9 cellular contexts compared by ENCODE assay signal in the genomic region with DNA sequence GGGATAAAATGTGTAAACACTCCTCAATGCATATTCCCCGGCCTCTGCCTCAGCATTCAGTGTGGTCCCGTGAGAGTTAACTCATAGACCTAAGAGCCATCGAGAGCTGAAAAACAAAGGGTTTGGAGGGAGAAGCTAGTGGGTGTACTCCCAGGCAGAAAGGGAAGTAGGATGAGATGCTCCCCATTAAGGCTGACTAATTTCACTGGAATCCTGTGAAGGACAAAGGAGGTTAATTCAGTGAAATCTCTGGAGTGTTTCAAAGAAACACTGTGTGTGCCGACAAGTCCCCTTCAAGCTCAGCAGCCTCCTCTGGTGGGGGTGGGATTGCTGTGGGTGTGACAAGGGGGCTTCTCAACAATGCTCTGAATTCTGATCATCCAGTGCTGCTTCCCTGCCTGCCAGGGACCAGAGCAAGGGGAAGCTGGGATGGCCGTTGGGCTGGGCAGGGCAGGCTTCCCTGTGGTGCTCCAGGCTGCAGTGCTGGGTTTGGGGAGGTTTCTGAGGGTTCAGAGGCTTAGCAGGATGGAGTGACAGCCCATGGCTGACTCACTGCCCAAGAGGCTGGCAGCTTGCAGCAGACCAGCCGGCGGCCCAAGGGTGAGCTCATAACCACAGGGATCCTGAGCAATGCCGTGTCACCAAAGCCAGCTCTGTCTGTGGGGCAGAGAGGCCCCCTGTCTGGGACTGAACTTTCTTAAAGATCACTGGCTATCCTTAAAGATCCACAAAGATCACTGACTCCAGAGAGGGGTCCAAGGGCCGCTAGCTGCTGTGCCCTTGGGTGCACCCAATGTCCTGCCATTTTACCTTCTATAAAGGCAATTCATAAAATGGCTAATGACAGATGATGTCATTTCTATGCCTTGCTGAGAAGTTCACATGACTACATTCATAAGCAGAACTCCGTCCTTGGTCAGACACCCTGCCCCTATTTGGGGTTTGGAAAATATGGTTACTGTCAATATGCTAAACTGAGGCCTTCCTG.
DNase-seq lines count a peak whose midpoint lies in the region; ATAC-seq and TF ChIP-seq lines count a peak whose summit lies in the region.
"Had no signal": no experiment of that assay in that cellular context is flagged by ENCODE, and none has a peak within 500 bp of the region (broad histone marks: within the 10 kb centered on the region; RNA-seq: fewer than 3 reads in every experiment).

No MANE protein-coding gene starts in this region.

- CTCF ChIA-PET in activated CD4-positive, alpha-beta memory T cell treated with anti-CD3 and anti-CD28 coated beads for 36 hours (lab: Charles Lee) = interaction anchor here (1.0 to 2.1 kb wide), 4 partner anchors 18 to 119 kb away, joined by 3 to 8 read pairs (median 3); no protein-coding TSS in a partner anchor

- H3K27me3 Mint-ChIP-seq in HFFc6 (ENCODE audit: insufficient read depth) = no peaks in the 10 kb centered on the region; the same call in 1 of the 2 replicates
- H3K27me3 Mint-ChIP-seq in activated CD4-positive, alpha-beta memory T cell treated with anti-CD3 and anti-CD28 coated beads for 36 hours = no peaks in the 10 kb centered on the region
- H3K27me3 Mint-ChIP-seq: activated naive CD4-positive, alpha-beta T cell treated with anti-CD3 and anti-CD28 coated beads, Interleukin-2, amount 50 U/mL, for 24 hours had no signal

- peaks cover 11% of the 10 kb centered on the region for H3K36me3 Mint-ChIP-seq in HFFc6 (ENCODE audit: low read depth)
- H3K36me3 Mint-ChIP-seq in activated CD4-positive, alpha-beta memory T cell treated with anti-CD3 and anti-CD28 coated beads for 36 hours = no peaks in the 10 kb centered on the region
- H3K36me3 Mint-ChIP-seq: activated naive CD4-positive, alpha-beta T cell treated with anti-CD3 and anti-CD28 coated beads, Interleukin-2, amount 50 U/mL, for 24 hours had no signal

- POLR2A ChIA-PET in activated CD4-positive, alpha-beta memory T cell treated with anti-CD3 and anti-CD28 coated beads for 36 hours (lab: Charles Lee) = no interaction called here

- no peaks in the 10 kb centered on the region for H3K9me3 ChIP-seq in left lung

- H3K4me1 Mint-ChIP-seq in HFFc6 (ENCODE audit: low read depth) = peaks cover 24% of the 10 kb centered on the region; the same call in 1 of the 2 replicates
- peaks cover 3% of the 10 kb centered on the region for H3K4me1 Mint-ChIP-seq in activated CD4-positive, alpha-beta memory T cell treated with anti-CD3 and anti-CD28 coated beads for 36 hours (ENCODE audit: low read depth)
- H3K4me1 Mint-ChIP-seq: activated naive CD4-positive, alpha-beta T cell treated with anti-CD3 and anti-CD28 coated beads, Interleukin-2, amount 50 U/mL, for 24 hours had no signal

- no peak for TF ChIP-seq CTCF in HFFc6 (IDR thresholded peaks at IDR 0.05)
- TF ChIP-seq CTCF in left lung (IDR thresholded peaks at IDR 0.05) = no peak

- peak overlapping the region; percentile 60 for H3K4me3 ChIP-seq in ACC112 (ENCODE audit: low read depth, low read length)
- no peak overlapping the region for H3K4me3 ChIP-seq in left lung

- no peaks in the 10 kb centered on the region for H3K79me2 ChIP-seq in ACC112 (ENCODE audit: control insufficient read depth, insufficient read depth, low read length, unreplicated experiment)

- intact Hi-C loops in activated CD4-positive, alpha-beta memory T cell treated with anti-CD3 and anti-CD28 coated beads for 36 hours (cut with micrococcal nuclease) = no loop called here
- intact Hi-C loops in left lung (cut with DNase I) (no loop called here), posterior vena cava (cut with DNase I) (loop anchor here in 1 of 2 donors (10.0 kb wide), 1 partner anchor 128 kb away; no protein-coding TSS in a partner anchor)

- peak overlapping the region; percentile 100 for H3K27ac Mint-ChIP-seq in HFFc6
- no peak overlapping the region for H3K27ac Mint-ChIP-seq in activated CD4-positive, alpha-beta memory T cell treated with anti-CD3 and anti-CD28 coated beads for 36 hours
- H3K27ac Mint-ChIP-seq: activated naive CD4-positive, alpha-beta T cell treated with anti-CD3 and anti-CD28 coated beads, Interleukin-2, amount 50 U/mL, for 24 hours had no signal

- H3K27ac ChIP-seq in ACC112 (ENCODE audit: low read depth, low read length) (peak overlapping the region; percentile 99), left lung (no peak overlapping the region)

- H3K27me3 ChIP-seq in ACC112 (ENCODE audit: insufficient read depth, low read length) = no peaks in the 10 kb centered on the region
- H3K27me3 ChIP-seq in left lung = no peaks in the 10 kb centered on the region

- peak; percentile 80 for ATAC-seq in left lung
- ATAC-seq in GM21786 (IDR thresholded peaks at IDR 0.05; ENCODE audit: unreplicated experiment) = no peak
- ATAC-seq in GM19452 (IDR thresholded peaks at IDR 0.05; ENCODE audit: unreplicated experiment) = no peak

- H2AFZ ChIP-seq in ACC112 (ENCODE audit: low read length, unreplicated experiment) = peak overlapping the region; percentile 66

- peaks cover 37% of the 10 kb centered on the region for H3K4me1 ChIP-seq in ACC112 (ENCODE audit: control insufficient read depth, insufficient read depth, low read length, unreplicated experiment)
- peaks cover 0 to 4% of the 10 kb centered on the region in 2 donors for H3K4me1 ChIP-seq in left lung

- H3K36me3 ChIP-seq in ACC112 (ENCODE audit: insufficient read depth, low read length) (no peaks in the 10 kb centered on the region), left lung (no peaks in the 10 kb centered on the region)

- H3K9me3 Mint-ChIP-seq in HFFc6 = no peaks in the 10 kb centered on the region
- H3K9me3 Mint-ChIP-seq in activated CD4-positive, alpha-beta memory T cell treated with anti-CD3 and anti-CD28 coated beads for 36 hours = no peaks in the 10 kb centered on the region
- H3K9me3 Mint-ChIP-seq: activated naive CD4-positive, alpha-beta T cell treated with anti-CD3 and anti-CD28 coated beads, Interleukin-2, amount 50 U/mL, for 24 hours had no signal

- peak overlapping the region; percentile 87 for H3K4me3 Mint-ChIP-seq in HFFc6
- no peak overlapping the region for H3K4me3 Mint-ChIP-seq in activated CD4-positive, alpha-beta memory T cell treated with anti-CD3 and anti-CD28 coated beads for 36 hours
- H3K4me3 Mint-ChIP-seq: activated naive CD4-positive, alpha-beta T cell treated with anti-CD3 and anti-CD28 coated beads, Interleukin-2, amount 50 U/mL, for 24 hours had no signal

- peak; percentile 98 for DNase-seq in HFFc6
- DNase-seq in activated CD4-positive, alpha-beta memory T cell treated with anti-CD3 and anti-CD28 coated beads for 36 hours = peak; percentile 75
- peak; percentile 58 to 78 for DNase-seq in left lung
- DNase-seq in middle frontal gyrus (ENCODE audit: extremely low spot score, low spot score) = no peak
- no peak for DNase-seq in posterior vena cava (ENCODE audit: low spot score)

Comparison
In these comparisons a context has a peak if more than half of its experiments do, and no peak if none do; other contexts are left out.
1. DNase-seq: peak in HFFc6 (single experiment), activated CD4-positive, alpha-beta memory T cell treated with anti-CD3 and anti-CD28 coated beads for 36 hours (single experiment) and left lung (2 of 2); none in middle frontal gyrus (single experiment) and posterior vena cava (single experiment).